1 cellular context compared by ENCODE assay signal in the genomic region with DNA sequence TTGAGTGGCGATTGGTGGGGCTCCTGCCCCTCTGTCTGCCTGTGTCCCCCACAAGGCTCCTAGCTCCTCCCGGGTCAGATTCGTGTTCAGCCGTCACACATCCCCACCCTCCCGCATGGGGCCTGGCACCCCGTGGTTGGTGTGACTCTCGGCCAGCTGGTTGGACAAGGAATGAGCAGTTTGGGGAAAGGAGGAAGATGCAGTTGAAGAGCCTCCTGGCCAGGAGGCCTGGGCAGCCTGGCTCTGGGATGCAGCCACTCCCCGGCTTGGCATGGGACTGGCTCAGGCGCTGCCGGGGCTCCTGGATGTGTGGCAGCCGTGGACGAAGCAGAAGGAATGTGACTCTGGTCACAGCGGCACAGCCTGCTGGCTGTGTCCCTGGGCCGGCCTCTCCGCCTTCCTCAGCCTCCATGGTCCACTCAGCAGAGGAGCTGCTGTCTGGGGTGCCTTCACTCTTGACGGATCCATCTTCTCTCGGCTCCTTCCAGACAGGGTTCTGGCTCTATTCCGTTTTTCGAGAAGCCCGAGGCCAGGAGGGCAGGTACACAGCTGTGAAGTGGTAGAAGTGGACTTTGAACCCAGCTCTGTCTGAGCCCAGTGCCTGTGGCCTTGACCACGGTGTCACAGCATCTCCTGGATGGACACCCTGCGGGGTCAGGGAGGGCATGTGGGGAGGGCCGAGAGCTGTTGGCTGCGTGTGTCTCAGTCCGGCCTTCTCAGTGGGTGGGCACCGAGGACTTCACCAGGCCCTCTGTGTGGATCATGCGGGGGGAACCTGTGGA.
TF ChIP-seq lines count a peak whose summit lies in the region.

No MANE protein-coding gene starts in this region.

TF ChIP-seq in HepG2, 621 proteins besides CTCF, POLR2A, EP300 and RAD21 (continues in another document):
- TF ChIP-seq ZFP90 (CRISPR knock-in tag; IDR thresholded peaks at IDR 0.05; ENCODE audit: borderline replicate concordance) (0 out of 2 replicates have a peak, but pooled peaks have one; percentile 30), ELF3 (CRISPR knock-in tag; IDR thresholded peaks at IDR 0.05) (peak; percentile 77), PCBP1 (IDR thresholded peaks at IDR 0.05; ENCODE audit: borderline replicate concordance, low read depth, low read length) (peak; percentile 2; the same call in 1 of the 2 replicates), ZNF138 (CRISPR knock-in tag; IDR thresholded peaks at IDR 0.05; ENCODE audit: low read depth) (0 out of 2 replicates have a peak, but pooled peaks have one; percentile 25), PTBP1 (IDR thresholded peaks at IDR 0.05; ENCODE audit: low read depth, low read length, poor library complexity, severe bottlenecking) (no peak), ARNT2 (CRISPR knock-in tag; IDR thresholded peaks at IDR 0.05; ENCODE audit: low read depth) (peak; percentile 58; the same call in 1 of the 2 replicates), CREM (IDR thresholded peaks at IDR 0.05) (peak; percentile 53; the same call in 1 of the 2 replicates), CREM (CRISPR knock-in tag; IDR thresholded peaks at IDR 0.05) (no peak), ZNF263 (CRISPR knock-in tag; IDR thresholded peaks at IDR 0.05) (0 out of 2 replicates have a peak, but pooled peaks have one; percentile 21), ZNF441 (CRISPR knock-in tag; IDR thresholded peaks at IDR 0.05; ENCODE audit: borderline replicate concordance) (no peak), AGO2 (optimal IDR thresholded peaks at IDR 0.05; ENCODE audit: low read depth, low read length) (peak; percentile 68), SNAI1 (CRISPR knock-in tag; IDR thresholded peaks at IDR 0.05; ENCODE audit: borderline replicate concordance) (no peak), DMAP1 (CRISPR knock-in tag; IDR thresholded peaks at IDR 0.05) (peak; percentile 55; the same call in 1 of the 2 replicates), ZFY (CRISPR knock-in tag; IDR thresholded peaks at IDR 0.05) (peak; percentile 43; the same call in 1 of the 2 replicates), HNF4A (CRISPR knock-in tag; IDR thresholded peaks at IDR 0.05) (peak; percentile 100), MEF2D (CRISPR knock-in tag; IDR thresholded peaks at IDR 0.05) (peak; percentile 74), HOXA9 (CRISPR knock-in tag; IDR thresholded peaks at IDR 0.05; ENCODE audit: borderline replicate concordance) (no peak), KDM4B (CRISPR knock-in tag; IDR thresholded peaks at IDR 0.05) (0 out of 2 replicates have a peak, but pooled peaks have one; percentile 60), SKI (IDR thresholded peaks at IDR 0.05; ENCODE audit: partially characterized antibody) (peak; percentile 97), ZNF225 (CRISPR knock-in tag; IDR thresholded peaks at IDR 0.05) (peak; percentile 49; the same call in 1 of the 2 replicates)
- TF ChIP-seq, protein P1, sequence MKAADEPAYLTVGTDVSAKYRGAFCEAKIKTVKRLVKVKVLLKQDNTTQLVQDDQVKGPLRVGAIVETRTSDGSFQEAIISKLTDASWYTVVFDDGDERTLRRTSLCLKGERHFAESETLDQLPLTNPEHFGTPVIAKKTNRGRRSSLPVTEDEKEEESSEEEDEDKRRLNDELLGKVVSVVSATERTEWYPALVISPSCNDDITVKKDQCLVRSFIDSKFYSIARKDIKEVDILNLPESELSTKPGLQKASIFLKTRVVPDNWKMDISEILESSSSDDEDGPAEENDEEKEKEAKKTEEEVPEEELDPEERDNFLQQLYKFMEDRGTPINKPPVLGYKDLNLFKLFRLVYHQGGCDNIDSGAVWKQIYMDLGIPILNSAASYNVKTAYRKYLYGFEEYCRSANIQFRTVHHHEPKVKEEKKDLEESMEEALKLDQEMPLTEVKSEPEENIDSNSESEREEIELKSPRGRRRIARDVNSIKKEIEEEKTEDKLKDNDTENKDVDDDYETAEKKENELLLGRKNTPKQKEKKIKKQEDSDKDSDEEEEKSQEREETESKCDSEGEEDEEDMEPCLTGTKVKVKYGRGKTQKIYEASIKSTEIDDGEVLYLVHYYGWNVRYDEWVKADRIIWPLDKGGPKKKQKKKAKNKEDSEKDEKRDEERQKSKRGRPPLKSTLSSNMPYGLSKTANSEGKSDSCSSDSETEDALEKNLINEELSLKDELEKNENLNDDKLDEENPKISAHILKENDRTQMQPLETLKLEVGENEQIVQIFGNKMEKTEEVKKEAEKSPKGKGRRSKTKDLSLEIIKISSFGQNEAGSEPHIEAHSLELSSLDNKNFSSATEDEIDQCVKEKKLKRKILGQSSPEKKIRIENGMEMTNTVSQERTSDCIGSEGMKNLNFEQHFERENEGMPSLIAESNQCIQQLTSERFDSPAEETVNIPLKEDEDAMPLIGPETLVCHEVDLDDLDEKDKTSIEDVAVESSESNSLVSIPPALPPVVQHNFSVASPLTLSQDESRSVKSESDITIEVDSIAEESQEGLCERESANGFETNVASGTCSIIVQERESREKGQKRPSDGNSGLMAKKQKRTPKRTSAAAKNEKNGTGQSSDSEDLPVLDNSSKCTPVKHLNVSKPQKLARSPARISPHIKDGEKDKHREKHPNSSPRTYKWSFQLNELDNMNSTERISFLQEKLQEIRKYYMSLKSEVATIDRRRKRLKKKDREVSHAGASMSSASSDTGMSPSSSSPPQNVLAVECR (CRISPR knock-in tag; IDR thresholded peaks at IDR 0.05; ENCODE audit: borderline replicate concordance) = peak; percentile 92; the same call in 1 of the 2 replicates
- TF ChIP-seq, protein P2, sequence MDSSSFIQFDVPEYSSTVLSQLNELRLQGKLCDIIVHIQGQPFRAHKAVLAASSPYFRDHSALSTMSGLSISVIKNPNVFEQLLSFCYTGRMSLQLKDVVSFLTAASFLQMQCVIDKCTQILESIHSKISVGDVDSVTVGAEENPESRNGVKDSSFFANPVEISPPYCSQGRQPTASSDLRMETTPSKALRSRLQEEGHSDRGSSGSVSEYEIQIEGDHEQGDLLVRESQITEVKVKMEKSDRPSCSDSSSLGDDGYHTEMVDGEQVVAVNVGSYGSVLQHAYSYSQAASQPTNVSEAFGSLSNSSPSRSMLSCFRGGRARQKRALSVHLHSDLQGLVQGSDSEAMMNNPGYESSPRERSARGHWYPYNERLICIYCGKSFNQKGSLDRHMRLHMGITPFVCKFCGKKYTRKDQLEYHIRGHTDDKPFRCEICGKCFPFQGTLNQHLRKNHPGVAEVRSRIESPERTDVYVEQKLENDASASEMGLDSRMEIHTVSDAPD (CRISPR knock-in tag; IDR thresholded peaks at IDR 0.05) = 0 out of 2 replicates have a peak, but pooled peaks have one; percentile 48
- TF ChIP-seq, protein P3, sequence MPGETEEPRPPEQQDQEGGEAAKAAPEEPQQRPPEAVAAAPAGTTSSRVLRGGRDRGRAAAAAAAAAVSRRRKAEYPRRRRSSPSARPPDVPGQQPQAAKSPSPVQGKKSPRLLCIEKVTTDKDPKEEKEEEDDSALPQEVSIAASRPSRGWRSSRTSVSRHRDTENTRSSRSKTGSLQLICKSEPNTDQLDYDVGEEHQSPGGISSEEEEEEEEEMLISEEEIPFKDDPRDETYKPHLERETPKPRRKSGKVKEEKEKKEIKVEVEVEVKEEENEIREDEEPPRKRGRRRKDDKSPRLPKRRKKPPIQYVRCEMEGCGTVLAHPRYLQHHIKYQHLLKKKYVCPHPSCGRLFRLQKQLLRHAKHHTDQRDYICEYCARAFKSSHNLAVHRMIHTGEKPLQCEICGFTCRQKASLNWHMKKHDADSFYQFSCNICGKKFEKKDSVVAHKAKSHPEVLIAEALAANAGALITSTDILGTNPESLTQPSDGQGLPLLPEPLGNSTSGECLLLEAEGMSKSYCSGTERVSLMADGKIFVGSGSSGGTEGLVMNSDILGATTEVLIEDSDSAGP (CRISPR knock-in tag; IDR thresholded peaks at IDR 0.05; ENCODE audit: borderline replicate concordance) = peak; percentile 54
- TF ChIP-seq, protein P4, sequence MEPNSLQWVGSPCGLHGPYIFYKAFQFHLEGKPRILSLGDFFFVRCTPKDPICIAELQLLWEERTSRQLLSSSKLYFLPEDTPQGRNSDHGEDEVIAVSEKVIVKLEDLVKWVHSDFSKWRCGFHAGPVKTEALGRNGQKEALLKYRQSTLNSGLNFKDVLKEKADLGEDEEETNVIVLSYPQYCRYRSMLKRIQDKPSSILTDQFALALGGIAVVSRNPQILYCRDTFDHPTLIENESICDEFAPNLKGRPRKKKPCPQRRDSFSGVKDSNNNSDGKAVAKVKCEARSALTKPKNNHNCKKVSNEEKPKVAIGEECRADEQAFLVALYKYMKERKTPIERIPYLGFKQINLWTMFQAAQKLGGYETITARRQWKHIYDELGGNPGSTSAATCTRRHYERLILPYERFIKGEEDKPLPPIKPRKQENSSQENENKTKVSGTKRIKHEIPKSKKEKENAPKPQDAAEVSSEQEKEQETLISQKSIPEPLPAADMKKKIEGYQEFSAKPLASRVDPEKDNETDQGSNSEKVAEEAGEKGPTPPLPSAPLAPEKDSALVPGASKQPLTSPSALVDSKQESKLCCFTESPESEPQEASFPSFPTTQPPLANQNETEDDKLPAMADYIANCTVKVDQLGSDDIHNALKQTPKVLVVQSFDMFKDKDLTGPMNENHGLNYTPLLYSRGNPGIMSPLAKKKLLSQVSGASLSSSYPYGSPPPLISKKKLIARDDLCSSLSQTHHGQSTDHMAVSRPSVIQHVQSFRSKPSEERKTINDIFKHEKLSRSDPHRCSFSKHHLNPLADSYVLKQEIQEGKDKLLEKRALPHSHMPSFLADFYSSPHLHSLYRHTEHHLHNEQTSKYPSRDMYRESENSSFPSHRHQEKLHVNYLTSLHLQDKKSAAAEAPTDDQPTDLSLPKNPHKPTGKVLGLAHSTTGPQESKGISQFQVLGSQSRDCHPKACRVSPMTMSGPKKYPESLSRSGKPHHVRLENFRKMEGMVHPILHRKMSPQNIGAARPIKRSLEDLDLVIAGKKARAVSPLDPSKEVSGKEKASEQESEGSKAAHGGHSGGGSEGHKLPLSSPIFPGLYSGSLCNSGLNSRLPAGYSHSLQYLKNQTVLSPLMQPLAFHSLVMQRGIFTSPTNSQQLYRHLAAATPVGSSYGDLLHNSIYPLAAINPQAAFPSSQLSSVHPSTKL (CRISPR knock-in tag; IDR thresholded peaks at IDR 0.05) = peak; percentile 86
- TF ChIP-seq, protein P5, sequence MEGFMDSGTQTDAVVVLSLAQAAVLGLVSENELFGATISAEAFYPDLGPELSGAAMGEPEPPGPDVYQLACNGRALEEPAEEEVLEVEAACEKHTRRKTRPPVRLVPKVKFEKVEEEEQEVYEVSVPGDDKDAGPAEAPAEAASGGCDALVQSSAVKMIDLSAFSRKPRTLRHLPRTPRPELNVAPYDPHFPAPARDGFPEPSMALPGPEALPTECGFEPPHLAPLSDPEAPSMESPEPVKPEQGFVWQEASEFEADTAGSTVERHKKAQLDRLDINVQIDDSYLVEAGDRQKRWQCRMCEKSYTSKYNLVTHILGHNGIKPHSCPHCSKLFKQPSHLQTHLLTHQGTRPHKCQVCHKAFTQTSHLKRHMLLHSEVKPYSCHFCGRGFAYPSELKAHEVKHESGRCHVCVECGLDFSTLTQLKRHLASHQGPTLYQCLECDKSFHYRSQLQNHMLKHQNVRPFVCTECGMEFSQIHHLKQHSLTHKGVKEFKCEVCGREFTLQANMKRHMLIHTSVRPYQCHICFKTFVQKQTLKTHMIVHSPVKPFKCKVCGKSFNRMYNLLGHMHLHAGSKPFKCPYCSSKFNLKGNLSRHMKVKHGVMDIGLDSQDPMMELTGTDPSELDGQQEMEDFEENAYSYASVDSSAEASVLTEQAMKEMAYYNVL (CRISPR knock-in tag; IDR thresholded peaks at IDR 0.05; ENCODE audit: borderline replicate concordance) = peak; percentile 62; the same call in 1 of the 2 replicates
- TF ChIP-seq, protein P6, sequence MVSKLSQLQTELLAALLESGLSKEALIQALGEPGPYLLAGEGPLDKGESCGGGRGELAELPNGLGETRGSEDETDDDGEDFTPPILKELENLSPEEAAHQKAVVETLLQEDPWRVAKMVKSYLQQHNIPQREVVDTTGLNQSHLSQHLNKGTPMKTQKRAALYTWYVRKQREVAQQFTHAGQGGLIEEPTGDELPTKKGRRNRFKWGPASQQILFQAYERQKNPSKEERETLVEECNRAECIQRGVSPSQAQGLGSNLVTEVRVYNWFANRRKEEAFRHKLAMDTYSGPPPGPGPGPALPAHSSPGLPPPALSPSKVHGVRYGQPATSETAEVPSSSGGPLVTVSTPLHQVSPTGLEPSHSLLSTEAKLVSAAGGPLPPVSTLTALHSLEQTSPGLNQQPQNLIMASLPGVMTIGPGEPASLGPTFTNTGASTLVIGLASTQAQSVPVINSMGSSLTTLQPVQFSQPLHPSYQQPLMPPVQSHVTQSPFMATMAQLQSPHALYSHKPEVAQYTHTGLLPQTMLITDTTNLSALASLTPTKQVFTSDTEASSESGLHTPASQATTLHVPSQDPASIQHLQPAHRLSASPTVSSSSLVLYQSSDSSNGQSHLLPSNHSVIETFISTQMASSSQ (IDR thresholded peaks at IDR 0.05; ENCODE audit: low read depth) = 0 out of 2 replicates have a peak, but pooled peaks have one; percentile 30
- TF ChIP-seq, protein P6 (CRISPR knock-in tag; IDR thresholded peaks at IDR 0.05; ENCODE audit: borderline replicate concordance) = no peak
- TF ChIP-seq, protein P7, sequence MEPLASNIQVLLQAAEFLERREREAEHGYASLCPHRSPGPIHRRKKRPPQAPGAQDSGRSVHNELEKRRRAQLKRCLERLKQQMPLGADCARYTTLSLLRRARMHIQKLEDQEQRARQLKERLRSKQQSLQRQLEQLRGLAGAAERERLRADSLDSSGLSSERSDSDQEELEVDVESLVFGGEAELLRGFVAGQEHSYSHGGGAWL (CRISPR knock-in tag; IDR thresholded peaks at IDR 0.05) = no peak
- TF ChIP-seq, protein P8, sequence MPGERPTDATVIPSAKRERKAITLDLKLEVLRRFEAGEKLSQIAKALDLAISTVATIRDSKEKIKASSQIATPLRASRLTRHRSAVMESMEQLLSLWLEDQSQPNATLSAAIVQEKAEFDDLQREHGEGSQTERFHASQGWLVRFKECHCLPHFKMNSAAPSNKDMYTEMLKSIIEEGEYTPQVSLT (CRISPR knock-in tag; IDR thresholded peaks at IDR 0.05; ENCODE audit: borderline replicate concordance, low read depth) = no peak
